ENCODE assay signal across 8 cellular contexts in genomic region chr2:85813978-85814801, GRCh38.
DNase-seq lines count a peak whose midpoint lies in the region; ATAC-seq lines count a peak whose summit lies in the region.

No MANE protein-coding gene starts in this region.

- H3K36me3 Mint-ChIP-seq in effector memory CD8-positive, alpha-beta T cell (ENCODE audit: insufficient read depth): no peaks in the 10 kb centered on the region
- no peaks in the 10 kb centered on the region for H3K36me3 Mint-ChIP-seq in memory B cell

- no peak overlapping the region for H3K4me3 Mint-ChIP-seq in effector memory CD8-positive, alpha-beta T cell
- no peak overlapping the region for H3K4me3 Mint-ChIP-seq in memory B cell

- H3K27ac Mint-ChIP-seq in effector memory CD8-positive, alpha-beta T cell: no peak overlapping the region
- H3K27ac Mint-ChIP-seq in memory B cell: no peak overlapping the region

- H3K4me1 Mint-ChIP-seq in effector memory CD8-positive, alpha-beta T cell (ENCODE audit: low read depth in 2 of 2): peaks cover 5 to 7% of the 10 kb centered on the region in 2 donors
- H3K4me1 Mint-ChIP-seq in memory B cell: peaks cover 6% of the 10 kb centered on the region

- H3K27me3 Mint-ChIP-seq in effector memory CD8-positive, alpha-beta T cell: peaks cover 16 to 47% of the 10 kb centered on the region in 2 donors
- peaks cover 14% of the 10 kb centered on the region for H3K27me3 Mint-ChIP-seq in memory B cell

- ATAC-seq in effector memory CD8-positive, alpha-beta T cell (replicated peaks): peak; percentile 99
- ATAC-seq in memory B cell (ENCODE audit: low read depth) (peak; percentile 96), HG02840 (IDR thresholded peaks at IDR 0.05; ENCODE audit: low FRiP score, unreplicated experiment) (no peak)

- DNase-seq in ELF-1 (ENCODE audit: low read depth, low spot score) (peak; percentile 90), HT1080 (ENCODE audit: low read depth) (peak; percentile 78), NOMO-1 treated with dmso at 0.1 percent for 144 hours (lab: John Stamatoyannopoulos, UW; ENCODE audit: unreplicated experiment) (peak; percentile 53), memory B cell (ENCODE audit: low spot score in 2 of 2) (peak; percentile 80 to 82)
- DNase-seq in activated CD8-positive, alpha-beta memory T cell treated with anti-CD3 and anti-CD28 coated beads for 4 hours (ENCODE audit: low read depth in 2 of 2): peak; percentile 64 to 65
- DNase-seq in effector memory CD8-positive, alpha-beta T cell: peak; percentile 76 to 84 (median 81)
- DNase-seq in stimulated activated CD8-positive, alpha-beta memory T cell treated with anti-CD3 and anti-CD28 coated beads, Interleukin-15, amount 100 ng/mL, for 24 hours (ENCODE audit: low read depth): peak; percentile 69

- H3K9me3 Mint-ChIP-seq in effector memory CD8-positive, alpha-beta T cell: no peaks in the 10 kb centered on the region
- H3K9me3 Mint-ChIP-seq in memory B cell: no peaks in the 10 kb centered on the region
